ENCODE assay signal across 1 cellular context in genomic region chr5:58924306-58924705, GRCh38.
A peak's percentile ranks its signal among the peaks of the same experiment; 100 is the strongest.
TF ChIP-seq lines count a peak whose summit lies in the region.

No MANE protein-coding gene starts in this region.

TF ChIP-seq in HEK293, 187 proteins besides CTCF, POLR2A, EP300 and RAD21 (continued from another document):
- TF ChIP-seq ZNF629 (tag by site-specific recombination; IDR thresholded peaks at IDR 0.05) (peak; percentile 39; the same call in 1 of the 2 replicates), EGR2 (tag by site-specific recombination; IDR thresholded peaks at IDR 0.05; ENCODE audit: low read depth) (no peak), PRDM10 (tag by site-specific recombination; IDR thresholded peaks at IDR 0.05) (no peak), ZNF660 (tag by site-specific recombination; IDR thresholded peaks at IDR 0.05) (no peak), SP7 (tag by site-specific recombination; IDR thresholded peaks at IDR 0.05) (peak; percentile 77), SCRT1 (tag by site-specific recombination; IDR thresholded peaks at IDR 0.05; ENCODE audit: borderline replicate concordance) (no peak), ZNF138 (tag by site-specific recombination; IDR thresholded peaks at IDR 0.05; ENCODE audit: borderline replicate concordance) (no peak), INSM2 (tag by site-specific recombination; IDR thresholded peaks at IDR 0.05) (no peak), ZNF311 (tag by site-specific recombination; IDR thresholded peaks at IDR 0.05; ENCODE audit: borderline replicate concordance) (no peak), ZNF175 (tag by site-specific recombination; IDR thresholded peaks at IDR 0.05) (no peak), ZBTB44 (tag by site-specific recombination; IDR thresholded peaks at IDR 0.05) (no peak), ZNF610 (tag by site-specific recombination; IDR thresholded peaks at IDR 0.05; ENCODE audit: borderline replicate concordance) (no peak), PRDM4 (tag by site-specific recombination; IDR thresholded peaks at IDR 0.05) (no peak), FEZF1 (tag by site-specific recombination; IDR thresholded peaks at IDR 0.05) (peak; percentile 34; the same call in 1 of the 2 replicates), KLF7 (tag by site-specific recombination; IDR thresholded peaks at IDR 0.05; ENCODE audit: borderline replicate concordance) (no peak), ZNF501 (tag by site-specific recombination; IDR thresholded peaks at IDR 0.05) (no peak), ZNF558 (tag by site-specific recombination; IDR thresholded peaks at IDR 0.05) (no peak), ZNF394 (tag by site-specific recombination; IDR thresholded peaks at IDR 0.05; ENCODE audit: borderline replicate concordance) (no peak), HOXA7 (CRISPR knock-in tag; IDR thresholded peaks at IDR 0.05; ENCODE audit: borderline replicate concordance) (no peak), GLIS1 (tag by site-specific recombination; IDR thresholded peaks at IDR 0.05) (peak; percentile 59), KLF17 (tag by site-specific recombination; IDR thresholded peaks at IDR 0.05) (no peak), WT1 (tag by site-specific recombination; IDR thresholded peaks at IDR 0.05) (no peak), ZNF416 (tag by site-specific recombination; IDR thresholded peaks at IDR 0.05) (no peak), ZNF843 (tag by site-specific recombination; IDR thresholded peaks at IDR 0.05) (no peak), ZNF157 (tag by site-specific recombination; IDR thresholded peaks at IDR 0.05) (no peak), ZNF664 (tag by site-specific recombination; IDR thresholded peaks at IDR 0.05) (no peak), ZNF510 (tag by site-specific recombination; IDR thresholded peaks at IDR 0.05; ENCODE audit: insufficient replicate concordance) (no peak), ZNF391 (tag by site-specific recombination; IDR thresholded peaks at IDR 0.05; ENCODE audit: borderline replicate concordance, low read depth) (no peak), ZIC2 (tag by site-specific recombination; IDR thresholded peaks at IDR 0.05) (no peak), ZNF239 (tag by site-specific recombination; IDR thresholded peaks at IDR 0.05) (no peak), ZNF280C (tag by site-specific recombination; IDR thresholded peaks at IDR 0.05) (no peak)
